Comparison of ENCODE assay signal across 9 cellular contexts in genomic region chr12:65881965-65882413, GRCh38. TPM values are rescaled to one million over a fixed set of nuclear protein-coding genes. Genes with fewer than 3 reads are reported as not detected.
DNase-seq lines count a peak whose midpoint lies in the region; ATAC-seq and TF ChIP-seq lines count a peak whose summit lies in the region.
"Had no signal": no experiment of that assay in that cellular context is flagged by ENCODE, and none has a peak within 500 bp of the region (broad histone marks: within the 10 kb centered on the region; RNA-seq: fewer than 3 reads in every experiment).

No MANE protein-coding gene starts in this region.

- H3K9me3 Mint-ChIP-seq in activated CD8-positive, alpha-beta T cell treated with anti-CD3 and anti-CD28 coated beads for 36 hours = no peaks in the 10 kb centered on the region
- H3K9me3 Mint-ChIP-seq in activated CD8-positive, alpha-beta T cell treated with anti-CD3 and anti-CD28 coated beads, Interleukin-2, amount 10 ng/mL, durations not matched to agents 7 days and 5 days (ENCODE audit: insufficient read depth) = no peaks in the 10 kb centered on the region
- no peaks in the 10 kb centered on the region for H3K9me3 Mint-ChIP-seq in dendritic cell treated with granulocyte-macrophage colony-stimulating factor and Interleukin-4, amounts not matched to agents 40 ng/mL and 50 ng/mL, for 4 days

- peak; percentile 11 for DNase-seq in activated CD8-positive, alpha-beta T cell treated with anti-CD3 and anti-CD28 coated beads for 36 hours
- no peak for DNase-seq in activated CD8-positive, alpha-beta T cell treated with anti-CD3 and anti-CD28 coated beads, Interleukin-2, amount 10 ng/mL, durations not matched to agents 7 days and 5 days
- DNase-seq in medulla oblongata (ENCODE audit: extremely low spot score) (peak; percentile 73), testis (peak; percentile 74), H4 (ENCODE audit: low spot score) (no peak), DMS79 (lab: John Stamatoyannopoulos, UW) (no peak)

- intact Hi-C loops in activated CD8-positive, alpha-beta T cell treated with anti-CD3 and anti-CD28 coated beads for 36 hours (cut with micrococcal nuclease) = no loop called here
- intact Hi-C loops in dendritic cell treated with granulocyte-macrophage colony-stimulating factor and Interleukin-4, amounts not matched to agents 40 ng/mL and 50 ng/mL, for 4 days (cut with micrococcal nuclease) = loop anchor here (5.0 kb wide), 1 partner anchor 60 kb away; the partner anchor contains the start of gene HMGA2
- intact Hi-C loops in testis (cut with DNase I; ENCODE audit: low total_unique reads) = no loop called here

- WGBS in testis, 2 donors = 19 to 35% methylated on average over 5 to 15 of the region's 15 CpGs

- no peak for TF ChIP-seq CTCF in activated CD8-positive, alpha-beta T cell treated with anti-CD3 and anti-CD28 coated beads for 36 hours (IDR thresholded peaks at IDR 0.05)
- no peak for TF ChIP-seq CTCF in testis (IDR thresholded peaks at IDR 0.05)

- no peak overlapping the region for H3K4me3 Mint-ChIP-seq in activated CD8-positive, alpha-beta T cell treated with anti-CD3 and anti-CD28 coated beads for 36 hours
- no peak overlapping the region for H3K4me3 Mint-ChIP-seq in activated CD8-positive, alpha-beta T cell treated with anti-CD3 and anti-CD28 coated beads, Interleukin-2, amount 10 ng/mL, durations not matched to agents 7 days and 5 days
- H3K4me3 Mint-ChIP-seq in dendritic cell treated with granulocyte-macrophage colony-stimulating factor and Interleukin-4, amounts not matched to agents 40 ng/mL and 50 ng/mL, for 4 days = peak overlapping the region; percentile 72

- no peaks in the 10 kb centered on the region for H3K4me1 Mint-ChIP-seq in activated CD8-positive, alpha-beta T cell treated with anti-CD3 and anti-CD28 coated beads for 36 hours (ENCODE audit: low read depth)
- no peaks in the 10 kb centered on the region for H3K4me1 Mint-ChIP-seq in activated CD8-positive, alpha-beta T cell treated with anti-CD3 and anti-CD28 coated beads, Interleukin-2, amount 10 ng/mL, durations not matched to agents 7 days and 5 days (ENCODE audit: low read depth)
- peaks cover 27% of the 10 kb centered on the region for H3K4me1 Mint-ChIP-seq in dendritic cell treated with granulocyte-macrophage colony-stimulating factor and Interleukin-4, amounts not matched to agents 40 ng/mL and 50 ng/mL, for 4 days (ENCODE audit: low read depth)

- peaks cover 39% of the 10 kb centered on the region for H3K27me3 Mint-ChIP-seq in activated CD8-positive, alpha-beta T cell treated with anti-CD3 and anti-CD28 coated beads for 36 hours
- H3K27me3 Mint-ChIP-seq in activated CD8-positive, alpha-beta T cell treated with anti-CD3 and anti-CD28 coated beads, Interleukin-2, amount 10 ng/mL, durations not matched to agents 7 days and 5 days (ENCODE audit: low read depth) = peaks cover 31% of the 10 kb centered on the region
- peaks cover 9% of the 10 kb centered on the region for H3K27me3 Mint-ChIP-seq in dendritic cell treated with granulocyte-macrophage colony-stimulating factor and Interleukin-4, amounts not matched to agents 40 ng/mL and 50 ng/mL, for 4 days

- H3K27ac Mint-ChIP-seq in activated CD8-positive, alpha-beta T cell treated with anti-CD3 and anti-CD28 coated beads for 36 hours = no peak overlapping the region
- no peak overlapping the region for H3K27ac Mint-ChIP-seq in activated CD8-positive, alpha-beta T cell treated with anti-CD3 and anti-CD28 coated beads, Interleukin-2, amount 10 ng/mL, durations not matched to agents 7 days and 5 days
- peak overlapping the region; percentile 62 for H3K27ac Mint-ChIP-seq in dendritic cell treated with granulocyte-macrophage colony-stimulating factor and Interleukin-4, amounts not matched to agents 40 ng/mL and 50 ng/mL, for 4 days

- H3K9me3 ChIP-seq in testis = no peaks in the 10 kb centered on the region

- H3K27me3 ChIP-seq in testis = no peaks in the 10 kb centered on the region

- H3K36me3 ChIP-seq in testis (ENCODE audit: low read depth, missing control alignments) = no peaks in the 10 kb centered on the region

- H3K27ac ChIP-seq in testis = peak overlapping the region in 1 of 2 donors; percentile 68
- H3K27ac ChIP-seq: SK-N-MC had no signal

- POLR2A ChIA-PET in activated CD8-positive, alpha-beta T cell treated with anti-CD3 and anti-CD28 coated beads for 36 hours (lab: Charles Lee) = no interaction called here
- POLR2A ChIA-PET in activated CD8-positive, alpha-beta T cell treated with anti-CD3 and anti-CD28 coated beads, Interleukin-2, amount 10 ng/mL, durations not matched to agents 7 days and 5 days (lab: Charles Lee) = no interaction called here

- ATAC-seq in activated CD8-positive, alpha-beta T cell treated with anti-CD3 and anti-CD28 coated beads for 36 hours = no peak
- ATAC-seq in activated CD8-positive, alpha-beta T cell treated with anti-CD3 and anti-CD28 coated beads, Interleukin-2, amount 10 ng/mL, durations not matched to agents 7 days and 5 days = no peak
- no peak for ATAC-seq in HG03097 (IDR thresholded peaks at IDR 0.05; ENCODE audit: low FRiP score, unreplicated experiment)

- H3K36me3 Mint-ChIP-seq in activated CD8-positive, alpha-beta T cell treated with anti-CD3 and anti-CD28 coated beads for 36 hours (ENCODE audit: low read depth) = no peaks in the 10 kb centered on the region
- H3K36me3 Mint-ChIP-seq in activated CD8-positive, alpha-beta T cell treated with anti-CD3 and anti-CD28 coated beads, Interleukin-2, amount 10 ng/mL, durations not matched to agents 7 days and 5 days (ENCODE audit: low read depth) = no peaks in the 10 kb centered on the region
- H3K36me3 Mint-ChIP-seq in dendritic cell treated with granulocyte-macrophage colony-stimulating factor and Interleukin-4, amounts not matched to agents 40 ng/mL and 50 ng/mL, for 4 days (ENCODE audit: low read depth) = no peaks in the 10 kb centered on the region

- H3K4me1 ChIP-seq in testis = peaks cover 4% of the 10 kb centered on the region

- H3K4me3 ChIP-seq in testis = peak overlapping the region; percentile 34 to 36
- H3K4me3 ChIP-seq: SK-N-MC had no signal

- CTCF ChIA-PET in activated CD8-positive, alpha-beta T cell treated with anti-CD3 and anti-CD28 coated beads for 36 hours (lab: Charles Lee) = no interaction called here
- CTCF ChIA-PET in activated CD8-positive, alpha-beta T cell treated with anti-CD3 and anti-CD28 coated beads, Interleukin-2, amount 10 ng/mL, durations not matched to agents 7 days and 5 days (lab: Charles Lee) = no interaction called here

- TF ChIP-seq POLR2A in testis (IDR thresholded peaks at IDR 0.05) = no peak

RNA-seq across cellular contexts. Expression of gene HMGA2, which starts 57.7 kb away (rescaled TPM):
- total RNA-seq in activated CD8-positive, alpha-beta T cell treated with anti-CD3 and anti-CD28 coated beads for 36 hours = not detected
- not detected for total RNA-seq in activated CD8-positive, alpha-beta T cell treated with anti-CD3 and anti-CD28 coated beads, Interleukin-2, amount 10 ng/mL, durations not matched to agents 7 days and 5 days
- total RNA-seq in testis = 1 to 10 TPM; 3.1 to 4.0 TPM
- 5.7 TPM for polyA plus RNA-seq in testis (ENCODE audit: insufficient read depth, low read depth, low replicate concordance)
- total RNA-seq in H4 (2014; rRNA removed; shearing (Covaris generic)) = 0.80 and 4.7 TPM in 2 replicates

Comparison
In these comparisons a context has a peak if more than half of its experiments do, and no peak if none do; other contexts are left out.
1. DNase-seq: peak in activated CD8-positive, alpha-beta T cell treated with anti-CD3 and anti-CD28 coated beads for 36 hours (single experiment), medulla oblongata (single experiment) and testis (single experiment); none in activated CD8-positive, alpha-beta T cell treated with anti-CD3 and anti-CD28 coated beads, Interleukin-2, amount 10 ng/mL, durations not matched to agents 7 days and 5 days (single experiment), H4 (single experiment) and DMS79 (single experiment).